In the genomic region with DNA sequence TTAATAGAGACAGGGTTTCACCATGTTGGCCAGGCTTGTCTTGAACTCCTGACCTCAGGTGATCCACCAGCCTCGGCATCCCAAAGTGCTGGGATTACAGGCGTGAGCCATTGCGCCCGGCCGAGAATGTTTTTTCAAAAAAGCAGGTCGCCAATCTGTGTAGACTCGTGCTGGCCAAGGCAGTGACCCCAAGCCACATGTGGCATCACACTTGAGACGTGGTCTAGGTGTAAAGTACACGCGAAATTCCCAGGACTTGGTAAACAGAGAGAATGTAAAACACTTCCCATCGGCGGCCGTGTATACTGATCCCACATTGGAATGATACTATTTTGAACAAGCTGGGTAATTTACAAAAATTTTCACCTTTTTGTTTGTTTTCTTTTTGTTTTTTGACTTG, we compare ENCODE assay signal across 12 cellular contexts.
"Had no signal": no experiment of that assay in that cellular context is flagged by ENCODE, and none has a peak within 500 bp of the region (broad histone marks: within the 10 kb centered on the region; RNA-seq: fewer than 3 reads in every experiment).

No MANE protein-coding gene starts in this region.

- H3K36me3 ChIP-seq: lower lobe of right lung, thyroid gland had no signal

- ATAC-seq: body of pancreas, lower lobe of right lung had no signal

- DNase-seq: activated CD4-positive, CD25-positive, alpha-beta regulatory T cell treated with anti-CD3 and anti-CD28 coated beads, Interleukin-2, amount 50 U/mL, for 72 hours; amniotic stem cell; body of pancreas; cortex of kidney; effector memory CD4-positive, alpha-beta T cell; erythroblast; hippocampal formation; lower lobe of right lung; midbrain; T-helper 2 cell; thyroid gland had no signal

- H3K4me3 ChIP-seq: body of pancreas, lower lobe of right lung, skin epidermis, thyroid gland had no signal

- H3K9me3 ChIP-seq: body of pancreas, lower lobe of right lung, thyroid gland had no signal

- H3K27ac ChIP-seq: lower lobe of right lung, thyroid gland had no signal

- H3K27me3 ChIP-seq: body of pancreas, thyroid gland had no signal
